In genomic region chr3:49104052-49104426, GRCh38 we compare ENCODE assay signal across 1 cellular context.
TF ChIP-seq lines count a peak whose summit lies in the region.

No MANE protein-coding gene starts in this region.

TF ChIP-seq in HEK293, 187 proteins besides CTCF, POLR2A, EP300 and RAD21 (continued from another document):
- TF ChIP-seq, protein P1, sequence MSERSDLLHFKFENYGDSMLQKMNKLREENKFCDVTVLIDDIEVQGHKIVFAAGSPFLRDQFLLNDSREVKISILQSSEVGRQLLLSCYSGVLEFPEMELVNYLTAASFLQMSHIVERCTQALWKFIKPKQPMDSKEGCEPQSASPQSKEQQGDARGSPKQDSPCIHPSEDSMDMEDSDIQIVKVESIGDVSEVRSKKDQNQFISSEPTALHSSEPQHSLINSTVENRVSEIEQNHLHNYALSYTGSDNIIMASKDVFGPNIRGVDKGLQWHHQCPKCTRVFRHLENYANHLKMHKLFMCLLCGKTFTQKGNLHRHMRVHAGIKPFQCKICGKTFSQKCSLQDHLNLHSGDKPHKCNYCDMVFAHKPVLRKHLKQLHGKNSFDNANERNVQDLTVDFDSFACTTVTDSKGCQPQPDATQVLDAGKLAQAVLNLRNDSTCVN (tag by site-specific recombination; optimal IDR thresholded peaks at IDR 0.05) = no peak
- no peak for TF ChIP-seq ZNF626 (tag by site-specific recombination; IDR thresholded peaks at IDR 0.05)
- TF ChIP-seq ZNF175 (tag by site-specific recombination; IDR thresholded peaks at IDR 0.05) = no peak
- TF ChIP-seq TCF7L2 (IDR thresholded peaks at IDR 0.05; ENCODE audit: borderline replicate concordance, low read depth, low read length) = no peak
- no peak for TF ChIP-seq ZNF776 (tag by site-specific recombination; IDR thresholded peaks at IDR 0.05; ENCODE audit: borderline replicate concordance)
- no peak for TF ChIP-seq ZFP3 (tag by site-specific recombination; IDR thresholded peaks at IDR 0.05; ENCODE audit: low read depth)
- TF ChIP-seq ZSCAN16 (tag by site-specific recombination; IDR thresholded peaks at IDR 0.05) = no peak
